Comparison of ENCODE assay signal across 1 cellular context in the genomic region with DNA sequence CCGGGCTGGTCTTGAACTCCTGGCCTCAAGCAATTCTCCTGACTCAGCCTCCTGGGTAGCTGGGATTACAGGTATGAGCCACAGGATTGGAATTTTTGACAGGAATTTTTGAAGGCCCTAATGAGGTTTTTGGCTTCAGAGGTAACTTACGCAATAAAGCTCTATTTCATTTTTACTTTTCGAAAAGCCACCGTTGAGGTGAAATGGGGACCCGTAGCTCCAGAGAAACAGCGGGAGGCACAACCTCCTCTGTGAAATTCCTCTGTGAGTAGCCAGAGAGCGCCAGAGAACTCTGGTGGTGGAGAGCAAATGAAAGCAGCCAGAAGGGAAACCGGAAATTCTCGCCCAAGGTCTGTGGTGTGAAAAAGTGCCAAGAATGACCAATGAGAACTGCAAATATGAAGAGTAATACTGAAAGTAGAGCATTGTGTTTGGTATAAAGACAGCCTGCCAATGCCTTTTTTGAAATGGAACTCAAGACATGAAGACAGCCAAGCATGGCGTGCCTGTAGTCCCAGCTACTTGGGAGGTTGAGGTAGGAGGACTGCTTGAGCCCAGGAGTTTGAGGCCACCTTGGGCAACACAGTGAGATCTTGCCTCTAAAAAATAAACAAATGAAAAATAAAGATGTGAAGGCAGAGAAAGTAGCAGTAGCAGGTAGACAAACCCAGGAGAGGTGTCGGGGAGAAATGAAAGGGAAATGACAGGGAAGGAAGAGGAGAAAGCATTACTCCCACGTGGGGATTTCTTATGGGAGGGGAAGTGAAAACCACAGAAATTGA.
TF ChIP-seq lines count a peak whose summit lies in the region.

No MANE protein-coding gene starts in this region.

TF ChIP-seq in K562, 482 proteins besides CTCF, POLR2A, EP300 and RAD21 (continued from another document and continues in another):
- TF ChIP-seq, protein P1, sequence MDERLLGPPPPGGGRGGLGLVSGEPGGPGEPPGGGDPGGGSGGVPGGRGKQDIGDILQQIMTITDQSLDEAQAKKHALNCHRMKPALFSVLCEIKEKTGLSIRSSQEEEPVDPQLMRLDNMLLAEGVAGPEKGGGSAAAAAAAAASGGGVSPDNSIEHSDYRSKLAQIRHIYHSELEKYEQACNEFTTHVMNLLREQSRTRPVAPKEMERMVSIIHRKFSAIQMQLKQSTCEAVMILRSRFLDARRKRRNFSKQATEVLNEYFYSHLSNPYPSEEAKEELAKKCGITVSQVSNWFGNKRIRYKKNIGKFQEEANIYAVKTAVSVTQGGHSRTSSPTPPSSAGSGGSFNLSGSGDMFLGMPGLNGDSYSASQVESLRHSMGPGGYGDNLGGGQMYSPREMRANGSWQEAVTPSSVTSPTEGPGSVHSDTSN (CRISPR knock-in tag; IDR thresholded peaks at IDR 0.05; ENCODE audit: low read depth), result no peak
- TF ChIP-seq, protein P1 (tag; conservative IDR thresholded peaks at IDR 0.05; ENCODE audit: low read depth), result no peak
- peak; percentile 93 for TF ChIP-seq ETV1 (tag; conservative IDR thresholded peaks at IDR 0.05; ENCODE audit: low read depth)
- no peak for TF ChIP-seq SRSF9 (IDR thresholded peaks at IDR 0.05; ENCODE audit: borderline replicate concordance, low read depth, low read length)
- TF ChIP-seq ETV5 (CRISPR knock-in tag; IDR thresholded peaks at IDR 0.05; ENCODE audit: low read depth), result peak; percentile 63; the same call in 1 of the 2 replicates
- TF ChIP-seq SMC3 (conservative IDR thresholded peaks at IDR 0.05; ENCODE audit: insufficient read depth, low read depth, low read length), result peak; percentile 84
- TF ChIP-seq, protein P2, sequence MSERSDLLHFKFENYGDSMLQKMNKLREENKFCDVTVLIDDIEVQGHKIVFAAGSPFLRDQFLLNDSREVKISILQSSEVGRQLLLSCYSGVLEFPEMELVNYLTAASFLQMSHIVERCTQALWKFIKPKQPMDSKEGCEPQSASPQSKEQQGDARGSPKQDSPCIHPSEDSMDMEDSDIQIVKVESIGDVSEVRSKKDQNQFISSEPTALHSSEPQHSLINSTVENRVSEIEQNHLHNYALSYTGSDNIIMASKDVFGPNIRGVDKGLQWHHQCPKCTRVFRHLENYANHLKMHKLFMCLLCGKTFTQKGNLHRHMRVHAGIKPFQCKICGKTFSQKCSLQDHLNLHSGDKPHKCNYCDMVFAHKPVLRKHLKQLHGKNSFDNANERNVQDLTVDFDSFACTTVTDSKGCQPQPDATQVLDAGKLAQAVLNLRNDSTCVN (CRISPR knock-in tag; IDR thresholded peaks at IDR 0.05), result no peak
- TF ChIP-seq FOXA3 (CRISPR knock-in tag; conservative IDR thresholded peaks at IDR 0.05 in 1 of 2, IDR thresholded peaks at IDR 0.05 in 1 of 2), result no peak
- TF ChIP-seq HDAC8 (tag; IDR thresholded peaks at IDR 0.05), result 0 out of 2 replicates have a peak, but pooled peaks have one; percentile 33
- peak; percentile 69 for TF ChIP-seq ADNP (tag; IDR thresholded peaks at IDR 0.05)
- TF ChIP-seq DIDO1 (tag; IDR thresholded peaks at IDR 0.05; ENCODE audit: low read depth), result no peak
- peak; percentile 56; the same call in 1 of the 2 replicates for TF ChIP-seq GABPB1 (CRISPR knock-in tag; IDR thresholded peaks at IDR 0.05)
- peak; percentile 38; the same call in 1 of the 2 replicates for TF ChIP-seq SMAD4 (CRISPR knock-in tag; conservative IDR thresholded peaks at IDR 0.05)
- TF ChIP-seq, protein P3, sequence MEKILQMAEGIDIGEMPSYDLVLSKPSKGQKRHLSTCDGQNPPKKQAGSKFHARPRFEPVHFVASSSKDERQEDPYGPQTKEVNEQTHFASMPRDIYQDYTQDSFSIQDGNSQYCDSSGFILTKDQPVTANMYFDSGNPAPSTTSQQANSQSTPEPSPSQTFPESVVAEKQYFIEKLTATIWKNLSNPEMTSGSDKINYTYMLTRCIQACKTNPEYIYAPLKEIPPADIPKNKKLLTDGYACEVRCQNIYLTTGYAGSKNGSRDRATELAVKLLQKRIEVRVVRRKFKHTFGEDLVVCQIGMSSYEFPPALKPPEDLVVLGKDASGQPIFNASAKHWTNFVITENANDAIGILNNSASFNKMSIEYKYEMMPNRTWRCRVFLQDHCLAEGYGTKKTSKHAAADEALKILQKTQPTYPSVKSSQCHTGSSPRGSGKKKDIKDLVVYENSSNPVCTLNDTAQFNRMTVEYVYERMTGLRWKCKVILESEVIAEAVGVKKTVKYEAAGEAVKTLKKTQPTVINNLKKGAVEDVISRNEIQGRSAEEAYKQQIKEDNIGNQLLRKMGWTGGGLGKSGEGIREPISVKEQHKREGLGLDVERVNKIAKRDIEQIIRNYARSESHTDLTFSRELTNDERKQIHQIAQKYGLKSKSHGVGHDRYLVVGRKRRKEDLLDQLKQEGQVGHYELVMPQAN (IDR thresholded peaks at IDR 0.05; ENCODE audit: borderline replicate concordance), result peak; percentile 50; the same call in 1 of the 2 replicates
- TF ChIP-seq L3MBTL2 (IDR thresholded peaks at IDR 0.05), result peak; percentile 86
- TF ChIP-seq, protein P4, sequence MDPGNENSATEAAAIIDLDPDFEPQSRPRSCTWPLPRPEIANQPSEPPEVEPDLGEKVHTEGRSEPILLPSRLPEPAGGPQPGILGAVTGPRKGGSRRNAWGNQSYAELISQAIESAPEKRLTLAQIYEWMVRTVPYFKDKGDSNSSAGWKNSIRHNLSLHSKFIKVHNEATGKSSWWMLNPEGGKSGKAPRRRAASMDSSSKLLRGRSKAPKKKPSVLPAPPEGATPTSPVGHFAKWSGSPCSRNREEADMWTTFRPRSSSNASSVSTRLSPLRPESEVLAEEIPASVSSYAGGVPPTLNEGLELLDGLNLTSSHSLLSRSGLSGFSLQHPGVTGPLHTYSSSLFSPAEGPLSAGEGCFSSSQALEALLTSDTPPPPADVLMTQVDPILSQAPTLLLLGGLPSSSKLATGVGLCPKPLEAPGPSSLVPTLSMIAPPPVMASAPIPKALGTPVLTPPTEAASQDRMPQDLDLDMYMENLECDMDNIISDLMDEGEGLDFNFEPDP (CRISPR knock-in tag; IDR thresholded peaks at IDR 0.05), result no peak
- TF ChIP-seq SMARCE1 (IDR thresholded peaks at IDR 0.05), result no peak; the same call in none of the 2 replicates
- TF ChIP-seq, protein P5, sequence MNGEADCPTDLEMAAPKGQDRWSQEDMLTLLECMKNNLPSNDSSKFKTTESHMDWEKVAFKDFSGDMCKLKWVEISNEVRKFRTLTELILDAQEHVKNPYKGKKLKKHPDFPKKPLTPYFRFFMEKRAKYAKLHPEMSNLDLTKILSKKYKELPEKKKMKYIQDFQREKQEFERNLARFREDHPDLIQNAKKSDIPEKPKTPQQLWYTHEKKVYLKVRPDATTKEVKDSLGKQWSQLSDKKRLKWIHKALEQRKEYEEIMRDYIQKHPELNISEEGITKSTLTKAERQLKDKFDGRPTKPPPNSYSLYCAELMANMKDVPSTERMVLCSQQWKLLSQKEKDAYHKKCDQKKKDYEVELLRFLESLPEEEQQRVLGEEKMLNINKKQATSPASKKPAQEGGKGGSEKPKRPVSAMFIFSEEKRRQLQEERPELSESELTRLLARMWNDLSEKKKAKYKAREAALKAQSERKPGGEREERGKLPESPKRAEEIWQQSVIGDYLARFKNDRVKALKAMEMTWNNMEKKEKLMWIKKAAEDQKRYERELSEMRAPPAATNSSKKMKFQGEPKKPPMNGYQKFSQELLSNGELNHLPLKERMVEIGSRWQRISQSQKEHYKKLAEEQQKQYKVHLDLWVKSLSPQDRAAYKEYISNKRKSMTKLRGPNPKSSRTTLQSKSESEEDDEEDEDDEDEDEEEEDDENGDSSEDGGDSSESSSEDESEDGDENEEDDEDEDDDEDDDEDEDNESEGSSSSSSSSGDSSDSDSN (IDR thresholded peaks at IDR 0.05; ENCODE audit: borderline replicate concordance in 1 of 2, low read depth in 2 of 2, low read length in 2 of 2), result no peak
- TF ChIP-seq MEF2D (tag; conservative IDR thresholded peaks at IDR 0.05; ENCODE audit: low read depth), result 0 out of 2 replicates have a peak, but pooled peaks have one; percentile 59
- TF ChIP-seq LCOR (CRISPR knock-in tag; IDR thresholded peaks at IDR 0.05), result peak; percentile 54; the same call in 1 of the 2 replicates
- TF ChIP-seq, protein P6, sequence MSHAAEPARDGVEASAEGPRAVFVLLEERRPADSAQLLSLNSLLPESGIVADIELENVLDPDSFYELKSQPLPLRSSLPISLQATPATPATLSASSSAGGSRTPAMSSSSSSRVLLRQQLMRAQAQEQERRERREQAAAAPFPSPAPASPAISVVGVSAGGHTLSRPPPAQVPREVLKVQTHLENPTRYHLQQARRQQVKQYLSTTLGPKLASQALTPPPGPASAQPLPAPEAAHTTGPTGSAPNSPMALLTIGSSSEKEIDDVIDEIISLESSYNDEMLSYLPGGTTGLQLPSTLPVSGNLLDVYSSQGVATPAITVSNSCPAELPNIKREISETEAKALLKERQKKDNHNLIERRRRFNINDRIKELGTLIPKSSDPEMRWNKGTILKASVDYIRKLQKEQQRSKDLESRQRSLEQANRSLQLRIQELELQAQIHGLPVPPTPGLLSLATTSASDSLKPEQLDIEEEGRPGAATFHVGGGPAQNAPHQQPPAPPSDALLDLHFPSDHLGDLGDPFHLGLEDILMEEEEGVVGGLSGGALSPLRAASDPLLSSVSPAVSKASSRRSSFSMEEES (CRISPR knock-in tag; IDR thresholded peaks at IDR 0.05), result no peak
- TF ChIP-seq DNMT1 (IDR thresholded peaks at IDR 0.05), result no peak
- TF ChIP-seq, protein P7, sequence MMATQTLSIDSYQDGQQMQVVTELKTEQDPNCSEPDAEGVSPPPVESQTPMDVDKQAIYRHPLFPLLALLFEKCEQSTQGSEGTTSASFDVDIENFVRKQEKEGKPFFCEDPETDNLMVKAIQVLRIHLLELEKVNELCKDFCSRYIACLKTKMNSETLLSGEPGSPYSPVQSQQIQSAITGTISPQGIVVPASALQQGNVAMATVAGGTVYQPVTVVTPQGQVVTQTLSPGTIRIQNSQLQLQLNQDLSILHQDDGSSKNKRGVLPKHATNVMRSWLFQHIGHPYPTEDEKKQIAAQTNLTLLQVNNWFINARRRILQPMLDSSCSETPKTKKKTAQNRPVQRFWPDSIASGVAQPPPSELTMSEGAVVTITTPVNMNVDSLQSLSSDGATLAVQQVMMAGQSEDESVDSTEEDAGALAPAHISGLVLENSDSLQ (IDR thresholded peaks at IDR 0.05), result peak; percentile 22; the same call in 1 of the 2 replicates
- no peak for TF ChIP-seq FOXA1 (IDR thresholded peaks at IDR 0.05; ENCODE audit: borderline replicate concordance)
- no peak for TF ChIP-seq NR1H2 (CRISPR knock-in tag; IDR thresholded peaks at IDR 0.05)
- no peak for TF ChIP-seq ZNF785 (CRISPR knock-in tag; IDR thresholded peaks at IDR 0.05)
- TF ChIP-seq CBX5 (IDR thresholded peaks at IDR 0.05; ENCODE audit: borderline replicate concordance, low read depth), result no peak
- TF ChIP-seq RNF2 (IDR thresholded peaks at IDR 0.05), result no peak
- no peak for TF ChIP-seq KDM1A (IDR thresholded peaks at IDR 0.05)
- no peak for TF ChIP-seq FOXP1 (CRISPR knock-in tag; IDR thresholded peaks at IDR 0.05)
- TF ChIP-seq FIP1L1 (IDR thresholded peaks at IDR 0.05; ENCODE audit: low read depth, low read length, poor library complexity, severe bottlenecking), result no peak
- no peak for TF ChIP-seq ZC3H11A (IDR thresholded peaks at IDR 0.05; ENCODE audit: low read depth, low read length)
- no peak for TF ChIP-seq PCBP1 (IDR thresholded peaks at IDR 0.05; ENCODE audit: low read depth, low read length, poor library complexity, severe bottlenecking)
- TF ChIP-seq, protein P8, sequence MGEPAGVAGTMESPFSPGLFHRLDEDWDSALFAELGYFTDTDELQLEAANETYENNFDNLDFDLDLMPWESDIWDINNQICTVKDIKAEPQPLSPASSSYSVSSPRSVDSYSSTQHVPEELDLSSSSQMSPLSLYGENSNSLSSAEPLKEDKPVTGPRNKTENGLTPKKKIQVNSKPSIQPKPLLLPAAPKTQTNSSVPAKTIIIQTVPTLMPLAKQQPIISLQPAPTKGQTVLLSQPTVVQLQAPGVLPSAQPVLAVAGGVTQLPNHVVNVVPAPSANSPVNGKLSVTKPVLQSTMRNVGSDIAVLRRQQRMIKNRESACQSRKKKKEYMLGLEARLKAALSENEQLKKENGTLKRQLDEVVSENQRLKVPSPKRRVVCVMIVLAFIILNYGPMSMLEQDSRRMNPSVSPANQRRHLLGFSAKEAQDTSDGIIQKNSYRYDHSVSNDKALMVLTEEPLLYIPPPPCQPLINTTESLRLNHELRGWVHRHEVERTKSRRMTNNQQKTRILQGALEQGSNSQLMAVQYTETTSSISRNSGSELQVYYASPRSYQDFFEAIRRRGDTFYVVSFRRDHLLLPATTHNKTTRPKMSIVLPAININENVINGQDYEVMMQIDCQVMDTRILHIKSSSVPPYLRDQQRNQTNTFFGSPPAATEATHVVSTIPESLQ (CRISPR knock-in tag; IDR thresholded peaks at IDR 0.05), result no peak
- TF ChIP-seq KLF6 (CRISPR knock-in tag; IDR thresholded peaks at IDR 0.05; ENCODE audit: borderline replicate concordance), result no peak
- peak; percentile 69; the same call in 1 of the 2 replicates for TF ChIP-seq ZNF175 (CRISPR knock-in tag; IDR thresholded peaks at IDR 0.05; ENCODE audit: low read depth)
- TF ChIP-seq, protein P9, sequence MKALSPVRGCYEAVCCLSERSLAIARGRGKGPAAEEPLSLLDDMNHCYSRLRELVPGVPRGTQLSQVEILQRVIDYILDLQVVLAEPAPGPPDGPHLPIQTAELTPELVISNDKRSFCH (CRISPR knock-in tag; IDR thresholded peaks at IDR 0.05), result no peak
- TF ChIP-seq, protein P9 (tag; IDR thresholded peaks at IDR 0.05), result peak; percentile 14; the same call in 1 of the 2 replicates
- TF ChIP-seq, protein P10, sequence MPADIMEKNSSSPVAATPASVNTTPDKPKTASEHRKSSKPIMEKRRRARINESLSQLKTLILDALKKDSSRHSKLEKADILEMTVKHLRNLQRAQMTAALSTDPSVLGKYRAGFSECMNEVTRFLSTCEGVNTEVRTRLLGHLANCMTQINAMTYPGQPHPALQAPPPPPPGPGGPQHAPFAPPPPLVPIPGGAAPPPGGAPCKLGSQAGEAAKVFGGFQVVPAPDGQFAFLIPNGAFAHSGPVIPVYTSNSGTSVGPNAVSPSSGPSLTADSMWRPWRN (IDR thresholded peaks at IDR 0.05; ENCODE audit: low read depth), result no peak
- TF ChIP-seq SRSF7 (optimal IDR thresholded peaks at IDR 0.05; ENCODE audit: low read depth, low read length), result no peak
- TF ChIP-seq, protein P11, sequence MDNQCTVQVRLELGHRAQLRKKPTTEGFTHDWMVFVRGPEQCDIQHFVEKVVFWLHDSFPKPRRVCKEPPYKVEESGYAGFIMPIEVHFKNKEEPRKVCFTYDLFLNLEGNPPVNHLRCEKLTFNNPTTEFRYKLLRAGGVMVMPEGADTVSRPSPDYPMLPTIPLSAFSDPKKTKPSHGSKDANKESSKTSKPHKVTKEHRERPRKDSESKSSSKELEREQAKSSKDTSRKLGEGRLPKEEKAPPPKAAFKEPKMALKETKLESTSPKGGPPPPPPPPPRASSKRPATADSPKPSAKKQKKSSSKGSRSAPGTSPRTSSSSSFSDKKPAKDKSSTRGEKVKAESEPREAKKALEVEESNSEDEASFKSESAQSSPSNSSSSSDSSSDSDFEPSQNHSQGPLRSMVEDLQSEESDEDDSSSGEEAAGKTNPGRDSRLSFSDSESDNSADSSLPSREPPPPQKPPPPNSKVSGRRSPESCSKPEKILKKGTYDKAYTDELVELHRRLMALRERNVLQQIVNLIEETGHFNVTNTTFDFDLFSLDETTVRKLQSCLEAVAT (IDR thresholded peaks at IDR 0.05), result 0 out of 4 replicates have a peak, but pooled peaks of 1 of the 2 experiments have one; percentile 36
